Comparison of ENCODE assay signal across 10 cellular contexts in genomic region chrX:117743469-117744251, GRCh38.
DNase-seq lines count a peak whose midpoint lies in the region; ATAC-seq, FAIRE-seq and TF ChIP-seq lines count a peak whose summit lies in the region.
"Had no signal": no experiment of that assay in that cellular context is flagged by ENCODE, and none has a peak within 500 bp of the region (broad histone marks: within the 10 kb centered on the region; RNA-seq: fewer than 3 reads in every experiment).

No MANE protein-coding gene starts in this region.

- TF ChIP-seq POLR2A in GM12891 (IDR thresholded peaks at IDR 0.05; ENCODE audit: low read depth, low read length) = no peak

- ATAC-seq in HG02938 (IDR thresholded peaks at IDR 0.05; ENCODE audit: unreplicated experiment) = no peak

- H3K27me3 ChIP-seq in GM23248 (replicated peaks; ENCODE audit: insufficient read depth) (no peaks in the 10 kb centered on the region), OCI-LY1 (ENCODE audit: insufficient read depth, low read length) (no peaks in the 10 kb centered on the region), hepatocyte (no peaks in the 10 kb centered on the region)

- in situ Hi-C loops in GM23248 (cut with MboI) = no loop called here

- DNase-seq in AG09319 (ENCODE audit: extremely low read depth, low read depth) (no peak), GM23248 (peak; percentile 6), hepatocyte (ENCODE audit: low spot score) (peak; percentile 27), GM12891 (ENCODE audit: insufficient read length, low spot score) (no peak), medulla oblongata (ENCODE audit: extremely low spot score) (no peak), SHP77 treated with DMSO at 0.1 percent for 48 hours (lab: John Stamatoyannopoulos, UW) (no peak)
- DNase-seq: activated CD4-positive, alpha-beta T cell treated with anti-CD3 and anti-CD28 coated beads, Interleukin-2, amount 10 ng/mL, durations not matched to agents 24 days and 14 days had no signal

- no peaks in the 10 kb centered on the region for H3K79me2 ChIP-seq in GM23248 (ENCODE audit: insufficient read depth)
- H3K79me2 ChIP-seq in OCI-LY1 (ENCODE audit: insufficient read depth, low read length) = no peaks in the 10 kb centered on the region
- H3K79me2 ChIP-seq in hepatocyte = no peaks in the 10 kb centered on the region

- H4K20me1 ChIP-seq in GM23248 (ENCODE audit: insufficient read depth) (no peaks in the 10 kb centered on the region), OCI-LY1 (ENCODE audit: insufficient read depth, low read length) (no peaks in the 10 kb centered on the region), hepatocyte (ENCODE audit: insufficient read depth, poor library complexity, severe bottlenecking) (no peaks in the 10 kb centered on the region)

- WGBS in GM23248 (ENCODE audit: low coverage in 1 of 2, low lambda C conversion rate in 2 of 2, missing lambda C conversion rate in 2 of 2), 2 experiments = 14% methylated on average over 3 of the region's 3 CpGs; no CpG with 5 or more reads in 1 of the 2 experiments
- WGBS in hepatocyte (ENCODE audit: low lambda C conversion rate, missing lambda C conversion rate) = 56% methylated on average over 3 of the region's 3 CpGs

- H3F3A ChIP-seq in GM23248 (ENCODE audit: insufficient read depth) = no peaks in the 10 kb centered on the region
- no peaks in the 10 kb centered on the region for H3F3A ChIP-seq in OCI-LY1 (ENCODE audit: insufficient read depth, low read length)

- no peak overlapping the region for H3K27ac ChIP-seq in GM23248
- H3K27ac ChIP-seq in OCI-LY1 (ENCODE audit: low read depth, low read length, poor library complexity, severe bottlenecking) = no peak overlapping the region
- no peak overlapping the region for H3K27ac ChIP-seq in hepatocyte

- no peaks in the 10 kb centered on the region for H3K9me2 ChIP-seq in GM23248 (ENCODE audit: insufficient read depth)
- no peaks in the 10 kb centered on the region for H3K9me2 ChIP-seq in OCI-LY1 (ENCODE audit: low read depth, low read length)
- no peaks in the 10 kb centered on the region for H3K9me2 ChIP-seq in hepatocyte (replicated peaks; ENCODE audit: insufficient read depth)

- H3K4me1 ChIP-seq in GM23248 (ENCODE audit: insufficient read depth) (no peaks in the 10 kb centered on the region), OCI-LY1 (ENCODE audit: insufficient read depth, low read length, severe bottlenecking) (no peaks in the 10 kb centered on the region), hepatocyte (ENCODE audit: insufficient read depth) (no peaks in the 10 kb centered on the region)
- H3K4me1 ChIP-seq: Caco-2 had no signal

- H3K9me3 ChIP-seq in GM23248 (ENCODE audit: low read depth) (no peaks in the 10 kb centered on the region), OCI-LY1 (ENCODE audit: low read length) (no peaks in the 10 kb centered on the region), hepatocyte (ENCODE audit: low read depth) (peaks cover 8% of the 10 kb centered on the region)
- H3K9me3 ChIP-seq: Caco-2 had no signal

- no peak for FAIRE-seq in GM12891 (lab: Jason Lieb, UNC)

- H2AFZ ChIP-seq in GM23248 (no peak overlapping the region), OCI-LY1 (ENCODE audit: low read length) (no peak overlapping the region), hepatocyte (no peak overlapping the region)

- no peak overlapping the region for H3K4me2 ChIP-seq in GM23248 (ENCODE audit: unreplicated experiment)
- no peak overlapping the region for H3K4me2 ChIP-seq in OCI-LY1 (ENCODE audit: low read length)
- no peak overlapping the region for H3K4me2 ChIP-seq in hepatocyte

- TF ChIP-seq CTCF in AG09319 (IDR thresholded peaks at IDR 0.05; ENCODE audit: low read depth, low read length) = peak; percentile 13
- peak; percentile 30; the same call in 1 of the 2 replicates for TF ChIP-seq CTCF in OCI-LY1 (IDR thresholded peaks at IDR 0.05; ENCODE audit: low read length)
- peak; percentile 40 for TF ChIP-seq CTCF in hepatocyte (IDR thresholded peaks at IDR 0.05; ENCODE audit: poor library complexity)

- H3K36me3 ChIP-seq in GM23248 (ENCODE audit: low read depth) = no peaks in the 10 kb centered on the region
- no peaks in the 10 kb centered on the region for H3K36me3 ChIP-seq in OCI-LY1 (ENCODE audit: insufficient read depth, low read length)
- H3K36me3 ChIP-seq in hepatocyte (replicated peaks; ENCODE audit: insufficient read depth, low read depth) = no peaks in the 10 kb centered on the region

- no peak overlapping the region for H3K9ac ChIP-seq in GM23248
- H3K9ac ChIP-seq in OCI-LY1 (ENCODE audit: low read length) = no peak overlapping the region

- no peak overlapping the region for H3K4me3 ChIP-seq in GM23248
- H3K4me3 ChIP-seq in OCI-LY1 (ENCODE audit: low read depth, low read length, poor library complexity, severe bottlenecking) = no peak overlapping the region
- H3K4me3 ChIP-seq in hepatocyte = no peak overlapping the region

TF ChIP-seq in GM12891, 5 proteins besides CTCF, POLR2A, EP300 and RAD21:
- no peak for TF ChIP-seq SPI1 (IDR thresholded peaks at IDR 0.05; ENCODE audit: low read depth, low read length)
- no peak for TF ChIP-seq PAX5 (IDR thresholded peaks at IDR 0.05; ENCODE audit: insufficient read depth, low read length, severe bottlenecking)
- no peak for TF ChIP-seq POU2F2 (IDR thresholded peaks at IDR 0.05; ENCODE audit: low read depth, low read length)
- no peak for TF ChIP-seq TAF1 (IDR thresholded peaks at IDR 0.05; ENCODE audit: low read depth, low read length)

Comparison
In these comparisons a context has a peak if more than half of its experiments do, and no peak if none do; other contexts are left out.
1. DNase-seq: peak in GM23248 (single experiment) and hepatocyte (single experiment); none in AG09319 (single experiment), GM12891 (single experiment), medulla oblongata (single experiment) and SHP77 treated with DMSO at 0.1 percent for 48 hours (single experiment).
2. Peak in every context shown above with its lines, with median percentiles within 50 percentile points of each other: CTCF ChIP-seq.